ENCODE assay signal across 8 cellular contexts in the genomic region with DNA sequence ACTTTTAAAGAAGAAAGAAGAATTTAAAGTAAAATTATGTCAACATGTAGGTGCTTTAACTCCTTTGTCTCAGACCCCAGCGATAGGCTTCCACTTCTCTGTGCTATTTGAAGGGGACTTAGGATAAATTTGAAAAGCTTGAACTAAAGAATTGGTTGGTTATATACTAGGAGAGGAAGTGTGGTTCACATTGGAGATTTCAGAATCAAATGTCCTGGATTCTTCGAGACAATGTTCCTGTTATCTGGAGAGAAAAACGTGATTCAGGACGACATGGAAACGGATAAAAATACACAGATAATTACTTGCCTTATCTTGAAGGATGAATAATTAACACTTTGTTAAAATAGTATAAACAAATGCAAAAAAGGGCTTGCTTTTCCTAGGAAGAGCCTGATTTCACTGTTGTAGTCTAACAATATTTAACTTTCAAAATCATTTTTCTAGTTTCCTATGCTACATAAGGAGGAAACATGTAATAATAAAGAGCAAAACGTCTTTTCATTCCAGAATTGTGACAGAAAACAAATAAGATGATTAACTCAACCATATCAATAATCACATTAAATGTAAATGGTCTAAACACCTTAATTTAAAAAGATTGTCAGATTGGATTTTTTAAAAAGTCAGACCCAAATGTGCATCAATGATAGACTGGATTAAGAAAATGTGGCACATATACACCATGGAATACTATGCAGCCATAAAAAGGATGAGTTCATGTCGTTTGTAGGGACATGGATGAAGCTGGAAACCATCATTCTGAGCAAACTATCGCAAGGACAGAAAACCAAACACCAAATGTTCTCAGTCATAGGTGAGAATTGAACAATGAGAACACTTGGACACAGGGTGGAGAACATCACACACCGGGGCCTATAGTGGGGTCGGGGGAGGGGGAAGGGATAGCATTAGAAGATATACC. TPM values are rescaled to one million over a fixed set of nuclear protein-coding genes. Genes with fewer than 3 reads are reported as not detected.
DNase-seq lines count a peak whose midpoint lies in the region; ATAC-seq lines count a peak whose summit lies in the region.

No MANE protein-coding gene starts in this region.

- DNase-seq in Karpas-422 (no peak), mesenteric fat pad (ENCODE audit: low spot score) (no peak), NCI-H226 (no peak), DMS153 treated with DMSO at 0.1 percent for 48 hours (lab: John Stamatoyannopoulos, UW; ENCODE audit: unreplicated experiment) (no peak), iPS-NIHi11 (ENCODE audit: low spot score) (no peak)
- DNase-seq in naive thymus-derived CD4-positive, alpha-beta T cell, result no peak

- H4K20me1 ChIP-seq in BLaER1 (no peaks in the 10 kb centered on the region), Karpas-422 (ENCODE audit: insufficient read depth, low read depth, low read length) (no peaks in the 10 kb centered on the region)

- H3K27me3 ChIP-seq in BLaER1, result no peaks in the 10 kb centered on the region
- H3K27me3 ChIP-seq in Karpas-422 (ENCODE audit: low read length), result no peaks in the 10 kb centered on the region
- H3K27me3 ChIP-seq in naive thymus-derived CD4-positive, alpha-beta T cell (ENCODE audit: control insufficient read depth in 2 of 2, insufficient read depth in 2 of 2, low read length in 2 of 2), result peaks cover 0 to 7% of the 10 kb centered on the region in 2 donors

- H3K4me3 Mint-ChIP-seq in dendritic cell treated with granulocyte-macrophage colony-stimulating factor and Interleukin-4, amounts not matched to agents 40 ng/mL and 50 ng/mL, for 4 days, result peak overlapping the region; percentile 99
- H3K4me3 Mint-ChIP-seq in naive thymus-derived CD4-positive, alpha-beta T cell, result peak overlapping the region; percentile 93 to 100 (median 100)

- peak overlapping the region; percentile 98 for H2AFZ ChIP-seq in Karpas-422 (ENCODE audit: low read length)

- peak overlapping the region; percentile 82 for H3K9ac ChIP-seq in BLaER1
- H3K9ac ChIP-seq in Karpas-422 (ENCODE audit: low read length), result peak overlapping the region; percentile 82

- H3K9me2 ChIP-seq in Karpas-422 (replicated peaks; ENCODE audit: insufficient read depth, low read length), result no peaks in the 10 kb centered on the region

- POLR2A ChIA-PET in naive thymus-derived CD4-positive, alpha-beta T cell (lab: Charles Lee), result interaction anchor here (0.6 to 2.3 kb wide), 9 partner anchors 10 to 645 kb away, joined by 3 to 16 read pairs (median 4); a partner anchor contains a TSS

- H3K79me2 ChIP-seq in Karpas-422 (ENCODE audit: low read length), result peaks cover 47% of the 10 kb centered on the region

- H3K9me3 ChIP-seq in BLaER1 (peaks cover 28% of the 10 kb centered on the region), Karpas-422 (ENCODE audit: low read length) (peaks cover 7% of the 10 kb centered on the region; the same call in 1 of the 2 replicates)
- H3K9me3 ChIP-seq in naive thymus-derived CD4-positive, alpha-beta T cell (ENCODE audit: control insufficient read depth in 2 of 3, low read length in 3 of 3), result no peaks in the 10 kb centered on the region

- H3K4me1 ChIP-seq in BLaER1 (peaks cover 19% of the 10 kb centered on the region), Karpas-422 (ENCODE audit: low read length) (peaks cover 14% of the 10 kb centered on the region)
- H3K4me1 ChIP-seq in naive thymus-derived CD4-positive, alpha-beta T cell (ENCODE audit: control insufficient read depth in 2 of 2, insufficient read depth in 2 of 2, low read length in 2 of 2), result peaks cover 16 to 18% of the 10 kb centered on the region in 2 donors

- no peak for ATAC-seq in naive thymus-derived CD4-positive, alpha-beta T cell

- H3K36me3 Mint-ChIP-seq in dendritic cell treated with granulocyte-macrophage colony-stimulating factor and Interleukin-4, amounts not matched to agents 40 ng/mL and 50 ng/mL, for 4 days (ENCODE audit: low read depth), result peaks cover 36% of the 10 kb centered on the region
- peaks cover 0 to 29% (median 17%) of the 10 kb centered on the region in 5 donors for H3K36me3 Mint-ChIP-seq in naive thymus-derived CD4-positive, alpha-beta T cell

- peaks cover 41% of the 10 kb centered on the region for H3K4me1 Mint-ChIP-seq in dendritic cell treated with granulocyte-macrophage colony-stimulating factor and Interleukin-4, amounts not matched to agents 40 ng/mL and 50 ng/mL, for 4 days (ENCODE audit: low read depth)
- H3K4me1 Mint-ChIP-seq in naive thymus-derived CD4-positive, alpha-beta T cell, result peaks cover 33 to 49% (median 44%) of the 10 kb centered on the region in 7 donors

- peaks cover 16% of the 10 kb centered on the region for H3K27me3 Mint-ChIP-seq in dendritic cell treated with granulocyte-macrophage colony-stimulating factor and Interleukin-4, amounts not matched to agents 40 ng/mL and 50 ng/mL, for 4 days
- peaks cover 12 to 17% (median 14%) of the 10 kb centered on the region in 5 donors for H3K27me3 Mint-ChIP-seq in naive thymus-derived CD4-positive, alpha-beta T cell

- peaks cover 9% of the 10 kb centered on the region; the same call in 1 of the 2 replicates for H3K36me3 ChIP-seq in BLaER1
- H3K36me3 ChIP-seq in Karpas-422 (ENCODE audit: insufficient read depth, low read length), result peaks cover 19% of the 10 kb centered on the region
- no peaks in the 10 kb centered on the region for H3K36me3 ChIP-seq in naive thymus-derived CD4-positive, alpha-beta T cell (ENCODE audit: control insufficient read depth in 2 of 3, insufficient read depth in 3 of 3, low read length in 3 of 3)

- H3K9me3 Mint-ChIP-seq in dendritic cell treated with granulocyte-macrophage colony-stimulating factor and Interleukin-4, amounts not matched to agents 40 ng/mL and 50 ng/mL, for 4 days, result peaks cover 14% of the 10 kb centered on the region
- peaks cover 0 to 19% (median 6%) of the 10 kb centered on the region in 11 donors for H3K9me3 Mint-ChIP-seq in naive thymus-derived CD4-positive, alpha-beta T cell

- H3K4me3 ChIP-seq in BLaER1, result peak overlapping the region; percentile 76
- peak overlapping the region; percentile 76 for H3K4me3 ChIP-seq in Karpas-422 (ENCODE audit: low read length)
- peak overlapping the region; percentile 94 for H3K4me3 ChIP-seq in naive thymus-derived CD4-positive, alpha-beta T cell (ENCODE audit: low read length)

- CTCF ChIA-PET in naive thymus-derived CD4-positive, alpha-beta T cell (lab: Charles Lee), result interaction anchor here (0.6 to 1.0 kb wide), 3 partner anchors 48 to 1555 kb away, joined by 3 read pairs; a partner anchor contains a TSS

- intact Hi-C loops in dendritic cell treated with granulocyte-macrophage colony-stimulating factor and Interleukin-4, amounts not matched to agents 40 ng/mL and 50 ng/mL, for 4 days (cut with micrococcal nuclease), result no loop called here
- intact Hi-C loops in naive thymus-derived CD4-positive, alpha-beta T cell (cut with micrococcal nuclease), result loop anchor here in 1 of 2 donors (2.0 to 5.0 kb wide), 2 partner anchors 34 to 95 kb away; a partner anchor contains a TSS

- H3K27ac Mint-ChIP-seq in dendritic cell treated with granulocyte-macrophage colony-stimulating factor and Interleukin-4, amounts not matched to agents 40 ng/mL and 50 ng/mL, for 4 days, result peak overlapping the region; percentile 95
- peak overlapping the region; percentile 99 to 100 (median 100) for H3K27ac Mint-ChIP-seq in naive thymus-derived CD4-positive, alpha-beta T cell

- peak overlapping the region; percentile 76 for H3K27ac ChIP-seq in BLaER1
- H3K27ac ChIP-seq in Karpas-422 (ENCODE audit: low read length), result peak overlapping the region; percentile 54
- H3K27ac ChIP-seq in naive thymus-derived CD4-positive, alpha-beta T cell (ENCODE audit: low read depth, low read length), result peak overlapping the region; percentile 95

- H3K4me2 ChIP-seq in BLaER1, result peak overlapping the region; percentile 77
- peak overlapping the region; percentile 84 for H3K4me2 ChIP-seq in Karpas-422 (ENCODE audit: low read depth, low read length, poor library complexity, severe bottlenecking)

RNA-seq across cellular contexts. Expression of a gene that starts 0.7 kb away (rescaled TPM):
- 14.0 and 31.9 TPM in 2 replicates for total RNA-seq in Karpas-422 (2014; rRNA removed; shearing (Covaris generic); ENCODE audit: low replicate concordance)
- total RNA-seq in naive thymus-derived CD4-positive, alpha-beta T cell, result 10 to 100 TPM; 13.9 to 49.5 (median 22.1) TPM
- 10 to 100 TPM; 18.4 to 21.2 TPM for polyA plus RNA-seq in naive thymus-derived CD4-positive, alpha-beta T cell
- total RNA-seq in mesenteric fat pad, result 12.7 TPM

RNA-seq across cellular contexts. Expression of a gene that starts 35.4 kb away (rescaled TPM):
- 16.8 and 33.9 TPM in 2 replicates for total RNA-seq in Karpas-422 (2014; rRNA removed; shearing (Covaris generic); ENCODE audit: low replicate concordance)
- 10 to 100 TPM; 22.7 to 85.2 (median 35.2) TPM for total RNA-seq in naive thymus-derived CD4-positive, alpha-beta T cell
- 10 to 100 TPM; 12.0 to 22.9 TPM for polyA plus RNA-seq in naive thymus-derived CD4-positive, alpha-beta T cell
- 11.4 TPM for total RNA-seq in mesenteric fat pad
